ENCODE assay signal across 12 cellular contexts in genomic region chr6:157832250-157832967, GRCh38. TPM values are rescaled to one million over a fixed set of nuclear protein-coding genes. Genes with fewer than 3 reads are reported as not detected.
DNase-seq lines count a peak whose midpoint lies in the region; ATAC-seq and TF ChIP-seq lines count a peak whose summit lies in the region.
"Had no signal": no experiment of that assay in that cellular context is flagged by ENCODE, and none has a peak within 500 bp of the region (broad histone marks: within the 10 kb centered on the region; RNA-seq: fewer than 3 reads in every experiment).

No MANE protein-coding gene starts in this region.

- H3K36me3 ChIP-seq in WERI-Rb-1 = no peaks in the 10 kb centered on the region; the same call in none of the 2 replicates
- H3K36me3 ChIP-seq: gastrocnemius medialis, Peyer's patch, transverse colon had no signal

- peak overlapping the region; percentile 98 for H3K27ac ChIP-seq in WERI-Rb-1
- H3K27ac ChIP-seq: gastrocnemius medialis, transverse colon had no signal

- no peaks in the 10 kb centered on the region for H3K9me3 ChIP-seq in WERI-Rb-1 (ENCODE audit: severe bottlenecking)
- H3K9me3 ChIP-seq: gastrocnemius medialis, Peyer's patch, transverse colon had no signal

- H3K27ac Mint-ChIP-seq in activated naive CD4-positive, alpha-beta T cell treated with anti-CD3 and anti-CD28 coated beads, Interleukin-2, amount 50 U/mL, for 72 hours = peak overlapping the region; percentile 86 to 95
- H3K27ac Mint-ChIP-seq in stimulated activated naive B cell treated with anti-CD40 and anti-IgM and Interleukin-4, amounts not matched to agents 10 μg/mL and 1 μg/mL and 100 μg/mL, for 72 hours = peak overlapping the region; percentile 91

- H3K9me3 Mint-ChIP-seq in activated naive CD4-positive, alpha-beta T cell treated with anti-CD3 and anti-CD28 coated beads, Interleukin-2, amount 50 U/mL, for 72 hours = peaks cover 0 to 14% of the 10 kb centered on the region in 2 donors
- H3K9me3 Mint-ChIP-seq in stimulated activated naive B cell treated with anti-CD40 and anti-IgM and Interleukin-4, amounts not matched to agents 10 μg/mL and 1 μg/mL and 100 μg/mL, for 72 hours = peaks cover 9 to 13% of the 10 kb centered on the region in 2 donors

- H3K27me3 ChIP-seq in WERI-Rb-1 (ENCODE audit: insufficient read depth, low read depth, severe bottlenecking) = no peaks in the 10 kb centered on the region
- H3K27me3 ChIP-seq: gastrocnemius medialis, Peyer's patch, transverse colon had no signal

- no peak for DNase-seq in activated naive CD4-positive, alpha-beta T cell treated with anti-CD3 and anti-CD28 coated beads, Interleukin-2, amount 50 U/mL, for 72 hours (ENCODE audit: low spot score in 2 of 2)
- no peak for DNase-seq in activated naive CD4-positive, alpha-beta T cell treated with anti-CD3 and anti-CD28 coated beads, Interleukin-2, amount 50 U/mL, for 16 hours
- no peak for DNase-seq in WERI-Rb-1
- DNase-seq in fibroblast of mammary gland (ENCODE audit: low read depth) = peak; percentile 65
- DNase-seq in stimulated activated naive B cell treated with anti-CD40 and anti-IgM and Interleukin-4, amounts not matched to agents 10 μg/mL and 1 μg/mL and 100 μg/mL, for 72 hours = no peak
- no peak for DNase-seq in activated CD8-positive, alpha-beta memory T cell treated with anti-CD3 and anti-CD28 coated beads, Interleukin-2, amount 50 U/mL, for 48 hours
- DNase-seq: gastrocnemius medialis, KG1, Peyer's patch, transverse colon had no signal

- peaks cover 19 to 88% of the 10 kb centered on the region in 2 donors for H3K36me3 Mint-ChIP-seq in activated naive CD4-positive, alpha-beta T cell treated with anti-CD3 and anti-CD28 coated beads, Interleukin-2, amount 50 U/mL, for 72 hours
- H3K36me3 Mint-ChIP-seq in stimulated activated naive B cell treated with anti-CD40 and anti-IgM and Interleukin-4, amounts not matched to agents 10 μg/mL and 1 μg/mL and 100 μg/mL, for 72 hours = peaks cover 53 to 73% of the 10 kb centered on the region in 2 donors

- no peaks in the 10 kb centered on the region for H3K27me3 Mint-ChIP-seq in stimulated activated naive B cell treated with anti-CD40 and anti-IgM and Interleukin-4, amounts not matched to agents 10 μg/mL and 1 μg/mL and 100 μg/mL, for 72 hours

- H3K4me3 Mint-ChIP-seq in stimulated activated naive B cell treated with anti-CD40 and anti-IgM and Interleukin-4, amounts not matched to agents 10 μg/mL and 1 μg/mL and 100 μg/mL, for 72 hours = peak overlapping the region in 1 of 2 donors; percentile 29

- peak in 1 of 2 donors; percentile 24 for ATAC-seq in activated naive CD4-positive, alpha-beta T cell treated with anti-CD3 and anti-CD28 coated beads, Interleukin-2, amount 50 U/mL, for 72 hours
- ATAC-seq in stimulated activated naive B cell treated with anti-CD40 and anti-IgM and Interleukin-4, amounts not matched to agents 10 μg/mL and 1 μg/mL and 100 μg/mL, for 72 hours (replicated peaks) = peak; percentile 22 to 30
- ATAC-seq in HG02588 (IDR thresholded peaks at IDR 0.05; ENCODE audit: unreplicated experiment) = no peak
- no peak for ATAC-seq in HG02970 (IDR thresholded peaks at IDR 0.05; ENCODE audit: low FRiP score, unreplicated experiment)
- ATAC-seq: gastrocnemius medialis had no signal

- H3K4me3 ChIP-seq in WERI-Rb-1 (ENCODE audit: low read depth, low read length) (no peak overlapping the region), fibroblast of mammary gland (ENCODE audit: control insufficient read depth, low read depth, low read length) (no peak overlapping the region)
- H3K4me3 ChIP-seq: gastrocnemius medialis, Peyer's patch, transverse colon had no signal

- H3K4me1 Mint-ChIP-seq in stimulated activated naive B cell treated with anti-CD40 and anti-IgM and Interleukin-4, amounts not matched to agents 10 μg/mL and 1 μg/mL and 100 μg/mL, for 72 hours = peaks cover 45 to 68% of the 10 kb centered on the region in 2 donors

- TF ChIP-seq CTCF in WERI-Rb-1 (IDR thresholded peaks at IDR 0.05; ENCODE audit: low read depth, low read length) (no peak), fibroblast of mammary gland (conservative IDR thresholded peaks at IDR 0.05; ENCODE audit: control insufficient read depth, insufficient read depth, low read depth, low read length) (no peak)

RNA-seq across cellular contexts. Expression of gene SNX9, which starts 9.4 kb away (rescaled TPM):
- total RNA-seq in activated naive CD4-positive, alpha-beta T cell treated with anti-CD3 and anti-CD28 coated beads, Interleukin-2, amount 50 U/mL, for 72 hours = 10 to 100 TPM; 27.6 to 35.0 TPM

Comparison
In these comparisons a context has a peak if more than half of its experiments do, and no peak if none do; other contexts are left out.
1. ATAC-seq: peak in stimulated activated naive B cell treated with anti-CD40 and anti-IgM and Interleukin-4, amounts not matched to agents 10 μg/mL and 1 μg/mL and 100 μg/mL, for 72 hours (2 of 2); none in HG02588 (single experiment) and HG02970 (single experiment).